Comparison of ENCODE assay signal across 8 cellular contexts in genomic region chr3:104460477-104461406, GRCh38.
DNase-seq lines count a peak whose midpoint lies in the region; ATAC-seq and TF ChIP-seq lines count a peak whose summit lies in the region.

No MANE protein-coding gene starts in this region.

- TF ChIP-seq CTCF in activated B cell treated with CpG ODN at 0.5 μM for 24 hours (IDR thresholded peaks at IDR 0.05) (no peak), psoas muscle (IDR thresholded peaks at IDR 0.05) (no peak)

- H3K27me3 Mint-ChIP-seq in activated B cell treated with CpG ODN at 0.5 μM for 24 hours, result no peaks in the 10 kb centered on the region

- H3K36me3 ChIP-seq in psoas muscle (ENCODE audit: insufficient read depth in 1 of 2, low read depth in 1 of 2), result no peaks in the 10 kb centered on the region

- CTCF ChIA-PET in activated B cell treated with CpG ODN at 0.5 μM for 24 hours (lab: Charles Lee), result interaction anchor here (0.7 to 1.2 kb wide), 4 partner anchors 43 to 358 kb away, joined by 3 read pairs; no protein-coding TSS in a partner anchor

- intact Hi-C loops in activated B cell treated with CpG ODN at 0.5 μM for 24 hours (cut with micrococcal nuclease), result loop anchor here (1.0 to 5.0 kb wide), 2 partner anchors 188 to 358 kb away; no protein-coding TSS in a partner anchor
- intact Hi-C loops in psoas muscle (cut with DNase I), result no loop called here

- peak overlapping the region; percentile 15 for H3K27ac Mint-ChIP-seq in activated B cell treated with CpG ODN at 0.5 μM for 24 hours

- 0 to 21% (median 16%) methylated on average over 1 of the region's 1 CpG for WGBS in psoas muscle, 3 donors

- peaks cover 9% of the 10 kb centered on the region for H3K9me3 ChIP-seq in psoas muscle

- H3K9me3 Mint-ChIP-seq in activated B cell treated with CpG ODN at 0.5 μM for 24 hours, result peaks cover 5% of the 10 kb centered on the region

- H3K4me3 ChIP-seq in psoas muscle, result no peak overlapping the region

- no peaks in the 10 kb centered on the region for H3K36me3 Mint-ChIP-seq in activated B cell treated with CpG ODN at 0.5 μM for 24 hours (ENCODE audit: low read depth)

- peaks cover 4% of the 10 kb centered on the region for H3K4me1 Mint-ChIP-seq in activated B cell treated with CpG ODN at 0.5 μM for 24 hours

- no peaks in the 10 kb centered on the region for H3K4me1 ChIP-seq in psoas muscle

- no peak overlapping the region for H3K27ac ChIP-seq in psoas muscle

- peak; percentile 54 for ATAC-seq in HG02759 (IDR thresholded peaks at IDR 0.05; ENCODE audit: unreplicated experiment)
- ATAC-seq in activated B cell treated with CpG ODN at 0.5 μM for 24 hours (ENCODE audit: low read depth), result no peak
- no peak for ATAC-seq in psoas muscle

- POLR2A ChIA-PET in activated B cell treated with CpG ODN at 0.5 μM for 24 hours (lab: Charles Lee), result no interaction called here

- H3K4me3 Mint-ChIP-seq in activated B cell treated with CpG ODN at 0.5 μM for 24 hours, result no peak overlapping the region

- no peaks in the 10 kb centered on the region for H3K27me3 ChIP-seq in psoas muscle (ENCODE audit: insufficient read depth in 3 of 3, low read length in 2 of 3)

- DNase-seq in D341Med (ENCODE audit: low spot score), result peak; percentile 27
- DNase-seq in activated B cell treated with CpG ODN at 0.5 μM for 24 hours, result no peak
- peak; percentile 85 for DNase-seq in left kidney (ENCODE audit: low read depth, low spot score)
- no peak for DNase-seq in psoas muscle
- no peak for DNase-seq in NCI-H1417 treated with DMSO at 0.1 percent for 48 hours (lab: John Stamatoyannopoulos, UW)
- no peak for DNase-seq in NCI-H1436 (lab: John Stamatoyannopoulos, UW)
- no peak for DNase-seq in stimulated activated CD4-positive, alpha-beta T cell treated with anti-CD3 and anti-CD28 coated beads, Interleukin-2, amount 100 ng/mL, for 24 hours

Comparison
In these comparisons a context has a peak if more than half of its experiments do, and no peak if none do; other contexts are left out.
1. DNase-seq: peak in D341Med (single experiment) and left kidney (single experiment); none in activated B cell treated with CpG ODN at 0.5 μM for 24 hours (single experiment), psoas muscle (0 of 2), NCI-H1417 treated with DMSO at 0.1 percent for 48 hours (single experiment), NCI-H1436 (single experiment) and stimulated activated CD4-positive, alpha-beta T cell treated with anti-CD3 and anti-CD28 coated beads, Interleukin-2, amount 100 ng/mL, for 24 hours (0 of 2).